ENCODE assay signal across 12 cellular contexts in genomic region chr13:47794963-47795362, GRCh38.
A peak's percentile ranks its signal among the peaks of the same experiment; 100 is the strongest.
DNase-seq lines count a peak whose midpoint lies in the region; ATAC-seq and TF ChIP-seq lines count a peak whose summit lies in the region.
"Had no signal": no experiment of that assay in that cellular context is flagged by ENCODE, and none has a peak within 500 bp of the region (broad histone marks: within the 10 kb centered on the region; RNA-seq: fewer than 3 reads in every experiment).

No MANE protein-coding gene starts in this region.

- H3K27me3 ChIP-seq in testis = no peaks in the 10 kb centered on the region
- H3K27me3 ChIP-seq: sigmoid colon, tibial nerve had no signal

- H3K36me3 ChIP-seq in testis (ENCODE audit: low read depth, missing control alignments) = no peaks in the 10 kb centered on the region
- H3K36me3 ChIP-seq: sigmoid colon, tibial nerve had no signal

- no peaks in the 10 kb centered on the region for H3K4me1 ChIP-seq in testis
- H3K4me1 ChIP-seq: sigmoid colon, tibial nerve had no signal

- H3K4me3 ChIP-seq in AG09309 (ENCODE audit: control insufficient read depth, low read depth, low read length) (no peak overlapping the region), testis (no peak overlapping the region)
- H3K4me3 ChIP-seq: sigmoid colon, tibial nerve had no signal

- intact Hi-C loops in testis (cut with DNase I; ENCODE audit: low total_unique reads) = no loop called here
- intact Hi-C loops in posterior cingulate gyrus (cut with DNase I) = no loop called here

- no peaks in the 10 kb centered on the region for H3K9me3 ChIP-seq in testis

- WGBS in testis, 2 donors = 75 to 80% methylated on average over 2 of the region's 2 CpGs

- TF ChIP-seq CTCF in AG09309 (IDR thresholded peaks at IDR 0.05; ENCODE audit: control insufficient read depth, insufficient read depth, low read depth, low read length, missing control alignments) (peak; percentile 62), testis (IDR thresholded peaks at IDR 0.05) (peak in 1 of 3 experiments; percentile 29)

- no peak overlapping the region for H3K27ac ChIP-seq in testis
- H3K27ac ChIP-seq: sigmoid colon, tibial nerve had no signal

- in situ Hi-C loops in G401 (cut with HindIII; ENCODE audit: low sequenced_read_pairs) = no loop called here

- DNase-seq in AG09309 (ENCODE audit: low read depth) (no peak), hepatic stellate cell (ENCODE audit: low spot score) (peak; percentile 8), G401 (ENCODE audit: low spot score) (no peak), testis (no peak), posterior cingulate gyrus (no peak)
- no peak for DNase-seq in activated CD4-positive, alpha-beta T cell treated with anti-CD3 and anti-CD28 coated beads for 1 hour
- DNase-seq: activated CD4-positive, alpha-beta T cell treated with anti-CD3 and anti-CD28 coated beads, Interleukin-2, amount 50 U/mL, for 4 hours; NCI-H2227 treated with DMSO at 0.1 percent for 48 hours; sigmoid colon had no signal

- no peak for TF ChIP-seq POLR2A in testis (IDR thresholded peaks at IDR 0.05)

- ATAC-seq in GM21786 (IDR thresholded peaks at IDR 0.05; ENCODE audit: unreplicated experiment) (peak; percentile 56), SK-N-SH treated with all-trans-retinoic acid at 6 μM for 48 hours (0 out of 3 replicates have a peak, but pooled peaks have one; percentile 38)

TF ChIP-seq in SK-N-SH treated with all-trans-retinoic acid at 6 μM for 48 hours, 23 proteins besides CTCF, POLR2A, EP300 and RAD21:
- TF ChIP-seq ZNF70 (CRISPR knock-in tag; IDR thresholded peaks at IDR 0.05) (no peak), ZC3H10 (CRISPR knock-in tag; IDR thresholded peaks at IDR 0.05) (no peak), SNAI2 (CRISPR knock-in tag; IDR thresholded peaks at IDR 0.05) (no peak), GLIS3 (CRISPR knock-in tag; IDR thresholded peaks at IDR 0.05) (no peak)
